ENCODE assay signal across 25 cellular contexts in the genomic region with DNA sequence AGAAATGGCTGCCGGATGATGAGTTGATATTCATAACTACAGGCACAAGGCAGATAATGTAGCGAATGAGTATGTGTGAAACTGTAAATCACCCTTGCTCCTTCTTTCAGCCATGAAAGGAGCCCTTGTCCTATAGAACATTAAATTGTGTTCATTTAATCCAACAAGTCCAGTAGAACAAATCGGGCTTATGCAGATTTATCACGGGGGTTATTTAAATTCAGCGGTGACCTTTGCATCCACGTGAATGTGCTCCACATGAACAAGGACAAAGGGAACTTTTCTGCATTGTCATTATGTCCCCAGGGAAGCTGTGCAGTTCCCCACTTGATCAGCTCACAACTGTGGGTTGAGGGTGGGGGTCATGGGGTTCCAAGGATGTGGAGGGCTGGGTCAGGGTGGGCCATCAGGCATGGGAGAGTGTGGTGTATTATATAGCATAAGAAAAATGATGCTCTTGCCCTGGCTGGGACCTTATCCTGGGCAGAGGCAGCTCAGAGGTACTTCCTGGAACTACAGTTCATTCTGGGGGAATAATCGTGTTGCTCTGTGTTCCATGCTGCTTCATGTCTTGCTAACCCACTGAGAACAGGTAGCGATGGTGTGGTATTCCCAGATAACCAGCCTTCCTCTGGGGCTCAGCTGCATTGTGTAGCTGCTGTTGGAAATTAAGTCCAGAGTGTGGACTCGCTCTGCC.
"Had no signal": no experiment of that assay in that cellular context is flagged by ENCODE, and none has a peak within 500 bp of the region (broad histone marks: within the 10 kb centered on the region; RNA-seq: fewer than 3 reads in every experiment).

No MANE protein-coding gene starts in this region.

- FAIRE-seq: RCC 7860, TTC549 had no signal

- DNase-seq: activated CD4-positive, alpha-beta memory T cell treated with anti-CD3 and anti-CD28 coated beads for 36 hours; activated CD4-positive, alpha-beta T cell treated with anti-CD3 and anti-CD28 coated beads, Interleukin-2, amount 10 ng/mL, durations not matched to agents 7 days and 5 days; activated CD4-positive, CD25-positive, alpha-beta regulatory T cell; activated CD8-positive, alpha-beta memory T cell treated with anti-CD3 and anti-CD28 coated beads for 24 hours; activated gamma-delta T cell treated with Interleukin-2 at 50 U/mL for 16 hours; activated naive CD4-positive, alpha-beta T cell treated with anti-CD3 and anti-CD28 coated beads, Interleukin-2, amount 10 ng/mL, durations not matched to agents 7 days and 5 days; activated naive CD8-positive, alpha-beta T cell treated with anti-CD3 and anti-CD28 coated beads for 36 hours; activated T-cell treated with anti-CD3 and anti-CD28 coated beads, Interleukin-2, amount 50 U/mL, for 4 hours; cerebellar nuclear complex; MG63; MV-4-11; NCI-H1105; NCI-H1436; NCI-H1694 treated with DMSO at 0.1 percent for 48 hours; NCI-H2029 treated with DMSO at 0.1 percent for 48 hours; NCI-H345; NCI-H510A; PC-3; SHP77 treated with DMSO at 0.1 percent for 48 hours; T-cell; T-helper 2 cell; T1000 had no signal

- H3K27ac ChIP-seq: SK-N-MC had no signal

- H3K36me3 ChIP-seq: MG63 had no signal

- H3K4me3 ChIP-seq: MG63, SK-N-MC had no signal

- H3K9me3 ChIP-seq: MG63 had no signal

- H3K27me3 ChIP-seq: MG63 had no signal
